ENCODE assay signal across 2 cellular contexts in genomic region chr4:169663894-169664293, GRCh38.
TF ChIP-seq lines count a peak whose summit lies in the region.

No MANE protein-coding gene starts in this region.

TF ChIP-seq in HepG2, 621 proteins besides CTCF, POLR2A, EP300 and RAD21 (continued from another document):
- TF ChIP-seq HDAC2 (CRISPR knock-in tag; IDR thresholded peaks at IDR 0.05), result no peak

TF ChIP-seq in HEK293T, 16 proteins besides CTCF, POLR2A, EP300 and RAD21 (continued from another document):
- TF ChIP-seq PKNOX1 (IDR thresholded peaks at IDR 0.05) (no peak), HDGF (IDR thresholded peaks at IDR 0.05; ENCODE audit: borderline replicate concordance) (no peak), LEF1 (IDR thresholded peaks at IDR 0.05; ENCODE audit: borderline replicate concordance) (no peak), SUZ12 (IDR thresholded peaks at IDR 0.05) (no peak), FOXM1 (IDR thresholded peaks at IDR 0.05; ENCODE audit: borderline replicate concordance) (no peak), ZNF384 (IDR thresholded peaks at IDR 0.05) (no peak), TARDBP (IDR thresholded peaks at IDR 0.05) (no peak), NFRKB (IDR thresholded peaks at IDR 0.05) (no peak), ARNT (IDR thresholded peaks at IDR 0.05) (no peak), L3MBTL2 (conservative IDR thresholded peaks at IDR 0.05) (no peak), FOXA1 (IDR thresholded peaks at IDR 0.05) (no peak), ELF4 (IDR thresholded peaks at IDR 0.05) (no peak), SP1 (IDR thresholded peaks at IDR 0.05) (no peak), CTBP1 (IDR thresholded peaks at IDR 0.05; ENCODE audit: borderline replicate concordance) (no peak)
